In the genomic region with DNA sequence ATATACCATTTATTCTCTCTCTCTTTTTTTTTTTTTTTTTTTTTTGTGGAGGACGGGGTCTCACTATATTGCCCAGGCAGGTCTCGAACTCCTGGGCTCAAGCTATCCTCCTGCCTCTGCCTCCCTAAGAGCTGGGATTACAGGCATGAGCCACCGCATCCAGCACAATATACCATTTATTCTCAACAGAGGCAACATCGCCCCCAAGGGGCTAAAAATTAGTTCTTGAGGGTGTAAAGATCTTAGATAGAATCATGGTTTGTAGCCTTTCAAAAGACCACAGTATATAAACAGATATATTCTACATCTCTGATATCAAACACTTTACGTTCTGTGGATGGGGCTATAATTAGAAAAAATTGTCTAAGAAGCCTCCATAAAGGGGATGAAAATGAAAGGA, we compare ENCODE assay signal across 1 cellular context.
TF ChIP-seq lines count a peak whose summit lies in the region.

No MANE protein-coding gene starts in this region.

TF ChIP-seq in Ishikawa, 13 proteins besides CTCF, POLR2A, EP300 and RAD21:
- TF ChIP-seq, protein P1, sequence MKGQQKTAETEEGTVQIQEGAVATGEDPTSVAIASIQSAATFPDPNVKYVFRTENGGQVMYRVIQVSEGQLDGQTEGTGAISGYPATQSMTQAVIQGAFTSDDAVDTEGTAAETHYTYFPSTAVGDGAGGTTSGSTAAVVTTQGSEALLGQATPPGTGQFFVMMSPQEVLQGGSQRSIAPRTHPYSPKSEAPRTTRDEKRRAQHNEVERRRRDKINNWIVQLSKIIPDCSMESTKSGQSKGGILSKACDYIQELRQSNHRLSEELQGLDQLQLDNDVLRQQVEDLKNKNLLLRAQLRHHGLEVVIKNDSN (IDR thresholded peaks at IDR 0.05): no peak
- TF ChIP-seq ZBTB7A (IDR thresholded peaks at IDR 0.05; ENCODE audit: low read depth) (no peak), EGR1 (IDR thresholded peaks at IDR 0.05) (no peak), NFIC (IDR thresholded peaks at IDR 0.05) (no peak), TCF12 (IDR thresholded peaks at IDR 0.05; ENCODE audit: low read depth) (no peak), FOXM1 (IDR thresholded peaks at IDR 0.05; ENCODE audit: borderline replicate concordance, low read depth) (no peak), CREB1 (IDR thresholded peaks at IDR 0.05; ENCODE audit: low read depth) (no peak), YY1 (IDR thresholded peaks at IDR 0.05; ENCODE audit: low read depth) (no peak)
- TF ChIP-seq, protein P2, sequence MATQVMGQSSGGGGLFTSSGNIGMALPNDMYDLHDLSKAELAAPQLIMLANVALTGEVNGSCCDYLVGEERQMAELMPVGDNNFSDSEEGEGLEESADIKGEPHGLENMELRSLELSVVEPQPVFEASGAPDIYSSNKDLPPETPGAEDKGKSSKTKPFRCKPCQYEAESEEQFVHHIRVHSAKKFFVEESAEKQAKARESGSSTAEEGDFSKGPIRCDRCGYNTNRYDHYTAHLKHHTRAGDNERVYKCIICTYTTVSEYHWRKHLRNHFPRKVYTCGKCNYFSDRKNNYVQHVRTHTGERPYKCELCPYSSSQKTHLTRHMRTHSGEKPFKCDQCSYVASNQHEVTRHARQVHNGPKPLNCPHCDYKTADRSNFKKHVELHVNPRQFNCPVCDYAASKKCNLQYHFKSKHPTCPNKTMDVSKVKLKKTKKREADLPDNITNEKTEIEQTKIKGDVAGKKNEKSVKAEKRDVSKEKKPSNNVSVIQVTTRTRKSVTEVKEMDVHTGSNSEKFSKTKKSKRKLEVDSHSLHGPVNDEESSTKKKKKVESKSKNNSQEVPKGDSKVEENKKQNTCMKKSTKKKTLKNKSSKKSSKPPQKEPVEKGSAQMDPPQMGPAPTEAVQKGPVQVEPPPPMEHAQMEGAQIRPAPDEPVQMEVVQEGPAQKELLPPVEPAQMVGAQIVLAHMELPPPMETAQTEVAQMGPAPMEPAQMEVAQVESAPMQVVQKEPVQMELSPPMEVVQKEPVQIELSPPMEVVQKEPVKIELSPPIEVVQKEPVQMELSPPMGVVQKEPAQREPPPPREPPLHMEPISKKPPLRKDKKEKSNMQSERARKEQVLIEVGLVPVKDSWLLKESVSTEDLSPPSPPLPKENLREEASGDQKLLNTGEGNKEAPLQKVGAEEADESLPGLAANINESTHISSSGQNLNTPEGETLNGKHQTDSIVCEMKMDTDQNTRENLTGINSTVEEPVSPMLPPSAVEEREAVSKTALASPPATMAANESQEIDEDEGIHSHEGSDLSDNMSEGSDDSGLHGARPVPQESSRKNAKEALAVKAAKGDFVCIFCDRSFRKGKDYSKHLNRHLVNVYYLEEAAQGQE (IDR thresholded peaks at IDR 0.05; ENCODE audit: low read depth): no peak
- TF ChIP-seq, protein P3, sequence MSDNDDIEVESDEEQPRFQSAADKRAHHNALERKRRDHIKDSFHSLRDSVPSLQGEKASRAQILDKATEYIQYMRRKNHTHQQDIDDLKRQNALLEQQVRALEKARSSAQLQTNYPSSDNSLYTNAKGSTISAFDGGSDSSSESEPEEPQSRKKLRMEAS (IDR thresholded peaks at IDR 0.05): no peak
